ENCODE assay signal across 14 cellular contexts in the genomic region with DNA sequence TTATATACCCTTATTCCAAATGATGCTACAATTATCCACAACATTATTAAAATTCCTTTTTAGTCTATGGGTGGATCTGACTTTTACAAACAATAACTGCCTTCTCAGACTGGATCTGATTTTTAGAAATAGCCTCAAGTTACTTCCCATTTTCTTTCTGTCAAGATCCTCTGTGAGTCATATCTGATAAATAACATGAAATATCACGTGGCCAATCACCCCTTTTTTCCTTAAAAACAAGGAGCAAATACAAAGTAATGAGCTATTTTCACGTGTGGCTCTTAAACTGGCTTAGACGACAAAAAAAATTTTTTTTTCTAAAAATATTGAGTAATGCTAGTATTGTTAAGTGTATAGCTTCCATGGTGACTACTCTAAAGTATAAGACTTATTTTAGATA. TPM values are rescaled to one million over a fixed set of nuclear protein-coding genes. Genes with fewer than 3 reads are reported as not detected.
A peak's percentile ranks its signal among the peaks of the same experiment; 100 is the strongest.
DNase-seq lines count a peak whose midpoint lies in the region; ATAC-seq and TF ChIP-seq lines count a peak whose summit lies in the region.
"Had no signal": no experiment of that assay in that cellular context is flagged by ENCODE, and none has a peak within 500 bp of the region (broad histone marks: within the 10 kb centered on the region; RNA-seq: fewer than 3 reads in every experiment).

No MANE protein-coding gene starts in this region.

- H3K36me3 ChIP-seq in lower lobe of right lung (no peaks in the 10 kb centered on the region), endodermal cell (ENCODE audit: control insufficient read depth, insufficient read depth, low read length) (peaks cover 49% of the 10 kb centered on the region)
- H3K36me3 ChIP-seq: left lung had no signal

- H3K36me3 Mint-ChIP-seq in CD14-positive monocyte: peaks cover 53 to 55% of the 10 kb centered on the region in 2 donors
- H3K36me3 Mint-ChIP-seq in IgD-negative memory B cell: peaks cover 7% of the 10 kb centered on the region
- peaks cover 35% of the 10 kb centered on the region for H3K36me3 Mint-ChIP-seq in endodermal cell (ENCODE audit: low read depth)

- peaks cover 63% of the 10 kb centered on the region for H3K4me1 Mint-ChIP-seq in CD14-positive monocyte
- H3K4me1 Mint-ChIP-seq in IgD-negative memory B cell: peaks cover 58 to 68% (median 67%) of the 10 kb centered on the region in 3 donors
- H3K4me1 Mint-ChIP-seq in endodermal cell: peaks cover 59% of the 10 kb centered on the region

- TF ChIP-seq CTCF in CD14-positive monocyte (IDR thresholded peaks at IDR 0.05) (no peak), VCaP (conservative IDR thresholded peaks at IDR 0.05) (no peak), lower lobe of right lung (IDR thresholded peaks at IDR 0.05) (no peak), endodermal cell (conservative IDR thresholded peaks at IDR 0.05) (no peak)

- H3K4me3 ChIP-seq in lower lobe of right lung (no peak overlapping the region), endodermal cell (ENCODE audit: low read length) (no peak overlapping the region)
- H3K4me3 ChIP-seq: left lung, SK-N-MC had no signal

- H3K27ac ChIP-seq in VCaP (0 out of 2 replicates have a peak overlapping the region, but pooled peaks have one; percentile 1), lower lobe of right lung (peak overlapping the region; percentile 12), endodermal cell (ENCODE audit: low read depth, low read length) (no peak overlapping the region)
- H3K27ac ChIP-seq: C4-2B, SK-N-MC had no signal

- no peak for DNase-seq in CD14-positive monocyte (ENCODE audit: low spot score)
- no peak for DNase-seq in lower lobe of right lung
- no peak for DNase-seq in hypothalamus (lab: John Stamatoyannopoulos, UW)
- DNase-seq in endodermal cell: no peak
- no peak for DNase-seq in activated CD4-positive, CD25-positive, alpha-beta regulatory T cell (lab: John Stamatoyannopoulos, UW)
- DNase-seq in activated T-cell treated with anti-CD3 and anti-CD28 coated beads, Interleukin-2, amount 50 U/mL, for 1 hour: no peak
- DNase-seq: activated CD4-positive, alpha-beta T cell treated with anti-CD3 and anti-CD28 coated beads, Interleukin-2, amount 50 U/mL, for 48 hours; glutamatergic neuron; stimulated activated CD8-positive, alpha-beta memory T cell treated with anti-CD3 and anti-CD28 coated beads, Interleukin-4, amount 100 ng/mL, for 48 hours had no signal

- no peaks in the 10 kb centered on the region for H3K27me3 Mint-ChIP-seq in CD14-positive monocyte (ENCODE audit: low read depth in 3 of 3)
- H3K27me3 Mint-ChIP-seq in IgD-negative memory B cell: no peaks in the 10 kb centered on the region
- H3K27me3 Mint-ChIP-seq in endodermal cell (ENCODE audit: insufficient read depth): no peaks in the 10 kb centered on the region

- 98 to 100% methylated on average over 3 of the region's 3 CpGs for WGBS in endodermal cell (ENCODE audit: insufficient coverage in 1 of 2, insufficient read length in 1 of 2), 2 experiments

- H3K4me3 Mint-ChIP-seq in CD14-positive monocyte: peak overlapping the region in 1 of 2 donors; percentile 47
- peak overlapping the region in 2 of 4 donors; percentile 3 to 13 for H3K4me3 Mint-ChIP-seq in IgD-negative memory B cell
- H3K4me3 Mint-ChIP-seq in endodermal cell: no peak overlapping the region

- no peak overlapping the region for H3K9ac ChIP-seq in endodermal cell (ENCODE audit: extremely low read depth, low read length, poor library complexity, severe bottlenecking)

- H3K9me3 Mint-ChIP-seq in CD14-positive monocyte: no peaks in the 10 kb centered on the region
- no peaks in the 10 kb centered on the region for H3K9me3 Mint-ChIP-seq in IgD-negative memory B cell
- no peaks in the 10 kb centered on the region for H3K9me3 Mint-ChIP-seq in endodermal cell

- H3K4me1 ChIP-seq in lower lobe of right lung: peaks cover 71% of the 10 kb centered on the region
- H3K4me1 ChIP-seq in endodermal cell (ENCODE audit: control insufficient read depth, insufficient read depth, low read length): peaks cover 3% of the 10 kb centered on the region

- H3K27ac Mint-ChIP-seq in CD14-positive monocyte (peak overlapping the region; percentile 54 to 90 (median 86)), IgD-negative memory B cell (peak overlapping the region in 2 of 3 donors; percentile 8 to 89), endodermal cell (no peak overlapping the region)

- H3K9me3 ChIP-seq in lower lobe of right lung (no peaks in the 10 kb centered on the region), endodermal cell (ENCODE audit: control insufficient read depth, low read length) (no peaks in the 10 kb centered on the region)
- H3K9me3 ChIP-seq: left lung had no signal

- intact Hi-C loops in CD14-positive monocyte (cut with micrococcal nuclease) (loop anchor here (10.0 kb wide), 2 partner anchors 137 to 187 kb away; no protein-coding TSS in a partner anchor), lower lobe of right lung (cut with DNase I) (no loop called here)

- peak; percentile 17 to 28 for ATAC-seq in lower lobe of right lung

- H3K27me3 ChIP-seq in lower lobe of right lung (ENCODE audit: low read depth) (no peaks in the 10 kb centered on the region), endodermal cell (ENCODE audit: control insufficient read depth, insufficient read depth, low read length, poor library complexity, severe bottlenecking) (no peaks in the 10 kb centered on the region)
- H3K27me3 ChIP-seq: left lung had no signal

RNA-seq across cellular contexts. Expression of a gene that starts 6.7 kb away (rescaled TPM):
- polyA plus RNA-seq in CD14-positive monocyte: 10 to 100 TPM; 44.7 to 53.6 TPM
- 23.9 TPM for polyA plus RNA-seq in IgD-negative memory B cell
- 34.1 TPM for total RNA-seq in lower lobe of right lung
- total RNA-seq in endodermal cell: 100 to 1,000 TPM; 178 to 184 TPM
- polyA plus RNA-seq in endodermal cell (2013, experiment 1 of 2): 59.1 TPM
- polyA plus RNA-seq in endodermal cell (2013, experiment 2 of 2): 52.6 TPM
